Comparison of ENCODE assay signal across 10 cellular contexts in the genomic region with DNA sequence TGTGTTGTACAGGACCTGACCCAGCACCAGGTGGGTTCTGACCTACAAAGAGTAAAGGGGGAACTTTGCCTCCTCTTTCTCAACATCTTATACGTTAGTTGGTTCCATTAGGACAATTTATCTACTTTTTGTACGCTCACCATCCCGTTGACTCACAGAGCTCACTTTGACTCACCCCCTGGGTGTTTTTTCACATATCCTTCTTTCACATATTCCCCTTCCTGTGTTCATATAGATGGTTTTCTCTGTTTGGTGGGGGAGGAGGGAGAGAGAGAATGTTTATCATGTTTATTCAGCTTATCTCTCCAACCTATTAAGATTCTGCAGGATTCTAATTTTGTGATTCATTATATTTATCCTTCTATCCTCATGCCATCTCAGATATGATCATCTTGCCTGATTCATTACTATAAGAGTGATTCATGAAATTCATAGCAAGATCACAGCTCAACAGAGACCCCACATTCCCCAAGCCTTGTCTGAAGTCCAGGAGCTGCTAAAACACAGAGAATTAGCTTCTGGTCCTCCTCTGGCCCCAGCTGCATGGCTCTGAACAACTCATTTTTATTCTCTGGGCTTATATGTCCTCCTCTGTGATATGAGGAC. TPM values are rescaled to one million over a fixed set of nuclear protein-coding genes. Genes with fewer than 3 reads are reported as not detected.
DNase-seq lines count a peak whose midpoint lies in the region; ATAC-seq and TF ChIP-seq lines count a peak whose summit lies in the region.
"Had no signal": no experiment of that assay in that cellular context is flagged by ENCODE, and none has a peak within 500 bp of the region (broad histone marks: within the 10 kb centered on the region; RNA-seq: fewer than 3 reads in every experiment).

No MANE protein-coding gene starts in this region.

- H3K27ac Mint-ChIP-seq in T-cell = peak overlapping the region; percentile 100
- H3K27ac Mint-ChIP-seq: H9 had no signal

- peaks cover 18% of the 10 kb centered on the region for H3K36me3 Mint-ChIP-seq in T-cell

- TF ChIP-seq CTCF in esophagus muscularis mucosa (IDR thresholded peaks at IDR 0.05) (no peak), vagina (IDR thresholded peaks at IDR 0.05) (no peak)

- peak overlapping the region in 9 of 11 experiments; percentile 23 to 71 (median 44); a peak in 14 of 22 replicates for H3K9ac ChIP-seq in BLaER1 treated with 17β-estradiol and CSF1 and Interleukin-3, amounts not matched to agents 10 nM and 100 nM

- peak in 5 of 34 experiments; percentile 32 to 57 (median 49) for DNase-seq in T-cell
- DNase-seq in esophagus muscularis mucosa (ENCODE audit: extremely low spot score) = peak; percentile 83
- no peak for DNase-seq in vagina (ENCODE audit: extremely low spot score in 2 of 2)
- no peak for DNase-seq in NCI-H69 (lab: John Stamatoyannopoulos, UW)
- DNase-seq: H9 had no signal

- peaks cover 97 to 99% (median 99%) of the 10 kb centered on the region in 3 donors for H3K4me1 Mint-ChIP-seq in T-cell

- peak; percentile 12 for ATAC-seq in GM21723 (IDR thresholded peaks at IDR 0.05; ENCODE audit: unreplicated experiment)
- peak in 3 of 4 experiments; percentile 1 to 8 (median 5) for ATAC-seq in T-cell (replicated peaks in 1 of 4)
- ATAC-seq in GM21526 (IDR thresholded peaks at IDR 0.05; ENCODE audit: low FRiP score, unreplicated experiment) = no peak
- ATAC-seq in GM19324 (IDR thresholded peaks at IDR 0.05; ENCODE audit: low FRiP score, unreplicated experiment) = no peak
- ATAC-seq: gastrocnemius medialis had no signal

- H3K36me3 ChIP-seq in BLaER1 treated with 17β-estradiol and CSF1 and Interleukin-3, amounts not matched to agents 10 nM and 100 nM = no peaks in the 10 kb centered on the region
- H3K36me3 ChIP-seq in esophagus muscularis mucosa = no peaks in the 10 kb centered on the region
- no peaks in the 10 kb centered on the region for H3K36me3 ChIP-seq in vagina
- H3K36me3 ChIP-seq: gastrocnemius medialis had no signal

- H3K9me3 ChIP-seq in BLaER1 treated with 17β-estradiol and CSF1 and Interleukin-3, amounts not matched to agents 10 nM and 100 nM (replicated peaks in 1 of 11) = no peaks in the 10 kb centered on the region
- H3K9me3 ChIP-seq in esophagus muscularis mucosa = no peaks in the 10 kb centered on the region
- no peaks in the 10 kb centered on the region for H3K9me3 ChIP-seq in vagina
- H3K9me3 ChIP-seq: gastrocnemius medialis had no signal

- WGBS in esophagus muscularis mucosa = 62% methylated on average over 3 of the region's 3 CpGs

- peak overlapping the region in 10 of 11 experiments; percentile 45 to 95 (median 82); a peak in 18 of 22 replicates for H3K4me2 ChIP-seq in BLaER1 treated with 17β-estradiol and CSF1 and Interleukin-3, amounts not matched to agents 10 nM and 100 nM

- peak overlapping the region; percentile 82 to 93 (median 83) for H3K4me3 Mint-ChIP-seq in T-cell
- H3K4me3 Mint-ChIP-seq: H9 had no signal

- TF ChIP-seq POLR2A in esophagus muscularis mucosa (IDR thresholded peaks at IDR 0.05; ENCODE audit: low read depth) (no peak), vagina (IDR thresholded peaks at IDR 0.05) (no peak)

- no peak overlapping the region for H3K4me3 ChIP-seq in BLaER1 treated with 17β-estradiol and CSF1 and Interleukin-3, amounts not matched to agents 10 nM and 100 nM
- H3K4me3 ChIP-seq in esophagus muscularis mucosa (no peak overlapping the region), vagina (no peak overlapping the region)
- H3K4me3 ChIP-seq: gastrocnemius medialis had no signal

- peak overlapping the region in 10 of 11 experiments; percentile 15 to 89 (median 74); a peak in 18 of 22 replicates for H3K27ac ChIP-seq in BLaER1 treated with 17β-estradiol and CSF1 and Interleukin-3, amounts not matched to agents 10 nM and 100 nM
- H3K27ac ChIP-seq in esophagus muscularis mucosa (replicated peaks in 1 of 4) (no peak overlapping the region), vagina (no peak overlapping the region)
- H3K27ac ChIP-seq: gastrocnemius medialis had no signal

- H3K27me3 Mint-ChIP-seq in T-cell = no peaks in the 10 kb centered on the region

- H3K27me3 ChIP-seq in BLaER1 treated with 17β-estradiol and CSF1 and Interleukin-3, amounts not matched to agents 10 nM and 100 nM = no peaks in the 10 kb centered on the region
- H3K27me3 ChIP-seq in esophagus muscularis mucosa = peaks cover 0 to 56% (median 6%) of the 10 kb centered on the region in 4 donors
- no peaks in the 10 kb centered on the region for H3K27me3 ChIP-seq in vagina
- H3K27me3 ChIP-seq: gastrocnemius medialis had no signal

- POLR2A ChIA-PET in T-cell (lab: Charles Lee) = interaction anchor here (0.6 to 11.5 kb wide), 15 partner anchors 10 to 487 kb away, joined by 3 to 577 read pairs (median 5); no protein-coding TSS in a partner anchor

- intact Hi-C loops in esophagus muscularis mucosa (cut with DNase I) (no loop called here), vagina (cut with DNase I) (no loop called here)

- peaks cover 0 to 5% (median 0%) of the 10 kb centered on the region in 11 experiments; a peak in 1 of 22 replicates for H4K20me1 ChIP-seq in BLaER1 treated with 17β-estradiol and CSF1 and Interleukin-3, amounts not matched to agents 10 nM and 100 nM

- peaks cover 15 to 88% (median 82%) of the 10 kb centered on the region in 10 experiments for H3K4me1 ChIP-seq in BLaER1 treated with 17β-estradiol and CSF1 and Interleukin-3, amounts not matched to agents 10 nM and 100 nM
- H3K4me1 ChIP-seq in esophagus muscularis mucosa (no peaks in the 10 kb centered on the region), vagina (no peaks in the 10 kb centered on the region)
- H3K4me1 ChIP-seq: gastrocnemius medialis had no signal

- CTCF ChIA-PET in T-cell (lab: Charles Lee) = interaction anchor here (0.7 to 10.8 kb wide), 24 partner anchors 9 to 572 kb away, joined by 3 to 382 read pairs (median 4); no protein-coding TSS in a partner anchor

- TF ChIP-seq EP300 in esophagus muscularis mucosa (IDR thresholded peaks at IDR 0.05) = no peak

- no peaks in the 10 kb centered on the region for H3K9me3 Mint-ChIP-seq in T-cell
- H3K9me3 Mint-ChIP-seq: H9 had no signal

RNA-seq across cellular contexts. Expression of a gene that starts 37.2 kb away (rescaled TPM):
- total RNA-seq in T-cell (10 to 100 TPM in 3 of 5 donors, not detected in 2; 47.1 to 64.6 (median 57.7) TPM), esophagus muscularis mucosa (under 1 TPM in 1 of 4 donors, not detected in 3; 0.39 TPM), vagina (not detected)
- total RNA-seq: gastrocnemius medialis, H9 had no signal

RNA-seq across cellular contexts. Expression of a gene that starts 46.9 kb away (rescaled TPM):
- total RNA-seq in T-cell = 10 to 100 TPM; 37.2 to 76.2 (median 62.3) TPM
- 10 to 100 TPM in 1 of 4 donors, 1 to 10 TPM in 3; 3.3 to 10.5 (median 5.5) TPM for total RNA-seq in esophagus muscularis mucosa
- 68.3 TPM for total RNA-seq in vagina

RNA-seq across cellular contexts. Expression of a gene that starts 58.7 kb away (rescaled TPM):
- total RNA-seq in T-cell (10 to 100 TPM in 3 of 5 donors, not detected in 2; 16.0 to 23.7 (median 20.8) TPM), esophagus muscularis mucosa (not detected), vagina (not detected)
- total RNA-seq: gastrocnemius medialis, H9 had no signal

Comparison
In these comparisons a context has a peak if more than half of its experiments do, and no peak if none do; other contexts are left out.
1. H3K27ac ChIP-seq: peak in BLaER1 treated with 17β-estradiol and CSF1 and Interleukin-3, amounts not matched to agents 10 nM and 100 nM (10 of 11); none in esophagus muscularis mucosa (0 of 4) and vagina (single experiment).
2. ATAC-seq: peak in GM21723 (single experiment) and T-cell (3 of 4); none in GM21526 (single experiment) and GM19324 (single experiment).